1 cellular context compared by ENCODE assay signal in the genomic region with DNA sequence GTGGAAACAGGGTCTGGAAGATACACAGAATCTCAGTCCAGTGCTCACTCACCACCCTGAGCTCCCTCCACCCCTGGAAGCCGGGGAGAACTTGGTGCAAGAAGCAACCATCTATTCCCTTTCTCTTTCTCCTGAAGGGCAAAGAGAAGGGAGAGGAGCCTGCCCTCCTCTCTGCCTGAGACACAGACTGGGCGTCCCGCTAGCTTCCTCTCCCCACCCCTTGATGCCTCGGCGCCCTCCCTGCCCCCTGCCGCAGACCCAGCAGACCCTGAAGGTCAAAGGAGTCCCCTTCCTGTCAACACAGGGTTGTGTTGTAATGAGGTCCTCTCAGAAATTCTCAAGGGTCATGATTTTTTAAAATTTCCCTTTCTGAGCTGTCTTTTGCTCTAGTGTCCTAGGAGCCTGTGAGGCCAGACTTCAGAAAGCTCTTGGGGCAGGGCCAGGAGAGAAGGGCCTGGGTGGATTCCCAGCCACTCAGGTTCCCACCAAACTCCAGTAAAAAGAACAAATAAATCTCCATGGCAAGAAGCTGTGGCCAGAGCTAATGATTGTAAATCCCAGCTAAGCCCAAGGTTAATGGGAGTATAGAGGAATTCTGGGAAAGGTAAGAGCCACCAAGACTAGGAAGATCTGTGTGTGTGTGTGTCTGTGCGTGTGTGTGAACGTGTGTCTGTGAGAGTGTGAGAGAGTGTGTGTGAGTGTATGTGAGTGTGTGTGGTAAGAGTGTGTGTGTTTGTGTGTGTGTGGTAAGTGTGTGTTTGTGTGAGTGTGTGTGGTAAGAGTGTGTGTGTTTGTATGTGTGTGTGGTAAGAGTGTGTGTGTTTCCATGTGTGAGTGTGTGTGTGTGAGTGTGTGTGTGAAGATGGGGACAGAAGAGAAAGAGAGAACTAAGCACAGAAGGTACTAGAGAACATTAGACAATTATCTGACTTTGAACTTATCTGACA.
TF ChIP-seq lines count a peak whose summit lies in the region.

No MANE protein-coding gene starts in this region.

TF ChIP-seq in K562, 482 proteins besides CTCF, POLR2A, EP300 and RAD21:
- TF ChIP-seq ZNF668 (CRISPR knock-in tag; IDR thresholded peaks at IDR 0.05) = no peak
- no peak for TF ChIP-seq LEF1 (IDR thresholded peaks at IDR 0.05)
- TF ChIP-seq DPF2 (IDR thresholded peaks at IDR 0.05) = 0 out of 2 replicates have a peak, but pooled peaks have one; percentile 19
- TF ChIP-seq GTF2E2 (tag; IDR thresholded peaks at IDR 0.05) = no peak
- TF ChIP-seq OTX1 (CRISPR knock-in tag; IDR thresholded peaks at IDR 0.05) = peak; percentile 14; the same call in 1 of the 2 replicates
- TF ChIP-seq NCOR1 (IDR thresholded peaks at IDR 0.05) = no peak
- TF ChIP-seq ZNF232 (CRISPR knock-in tag; IDR thresholded peaks at IDR 0.05) = no peak
- TF ChIP-seq ZNF274 (IDR thresholded peaks at IDR 0.05; ENCODE audit: borderline replicate concordance, low read depth, low read length) = no peak
- no peak for TF ChIP-seq CXXC5 (CRISPR knock-in tag; IDR thresholded peaks at IDR 0.05)
- TF ChIP-seq ZNF3 (CRISPR knock-in tag; IDR thresholded peaks at IDR 0.05) = no peak
- TF ChIP-seq, protein P1, sequence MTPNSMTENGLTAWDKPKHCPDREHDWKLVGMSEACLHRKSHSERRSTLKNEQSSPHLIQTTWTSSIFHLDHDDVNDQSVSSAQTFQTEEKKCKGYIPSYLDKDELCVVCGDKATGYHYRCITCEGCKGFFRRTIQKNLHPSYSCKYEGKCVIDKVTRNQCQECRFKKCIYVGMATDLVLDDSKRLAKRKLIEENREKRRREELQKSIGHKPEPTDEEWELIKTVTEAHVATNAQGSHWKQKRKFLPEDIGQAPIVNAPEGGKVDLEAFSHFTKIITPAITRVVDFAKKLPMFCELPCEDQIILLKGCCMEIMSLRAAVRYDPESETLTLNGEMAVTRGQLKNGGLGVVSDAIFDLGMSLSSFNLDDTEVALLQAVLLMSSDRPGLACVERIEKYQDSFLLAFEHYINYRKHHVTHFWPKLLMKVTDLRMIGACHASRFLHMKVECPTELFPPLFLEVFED (CRISPR knock-in tag; conservative IDR thresholded peaks at IDR 0.05) = peak; percentile 72; the same call in 1 of the 2 replicates
- no peak for TF ChIP-seq NEUROD1 (IDR thresholded peaks at IDR 0.05; ENCODE audit: borderline replicate concordance, low read depth, low read length, partially characterized antibody)
- TF ChIP-seq ZNF586 (CRISPR knock-in tag; conservative IDR thresholded peaks at IDR 0.05) = no peak
- TF ChIP-seq, protein P2, sequence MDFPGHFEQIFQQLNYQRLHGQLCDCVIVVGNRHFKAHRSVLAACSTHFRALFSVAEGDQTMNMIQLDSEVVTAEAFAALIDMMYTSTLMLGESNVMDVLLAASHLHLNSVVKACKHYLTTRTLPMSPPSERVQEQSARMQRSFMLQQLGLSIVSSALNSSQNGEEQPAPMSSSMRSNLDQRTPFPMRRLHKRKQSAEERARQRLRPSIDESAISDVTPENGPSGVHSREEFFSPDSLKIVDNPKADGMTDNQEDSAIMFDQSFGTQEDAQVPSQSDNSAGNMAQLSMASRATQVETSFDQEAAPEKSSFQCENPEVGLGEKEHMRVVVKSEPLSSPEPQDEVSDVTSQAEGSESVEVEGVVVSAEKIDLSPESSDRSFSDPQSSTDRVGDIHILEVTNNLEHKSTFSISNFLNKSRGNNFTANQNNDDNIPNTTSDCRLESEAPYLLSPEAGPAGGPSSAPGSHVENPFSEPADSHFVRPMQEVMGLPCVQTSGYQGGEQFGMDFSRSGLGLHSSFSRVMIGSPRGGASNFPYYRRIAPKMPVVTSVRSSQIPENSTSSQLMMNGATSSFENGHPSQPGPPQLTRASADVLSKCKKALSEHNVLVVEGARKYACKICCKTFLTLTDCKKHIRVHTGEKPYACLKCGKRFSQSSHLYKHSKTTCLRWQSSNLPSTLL (IDR thresholded peaks at IDR 0.05) = no peak
- TF ChIP-seq SIN3B (IDR thresholded peaks at IDR 0.05; ENCODE audit: low read depth) = no peak
- TF ChIP-seq, protein P3, sequence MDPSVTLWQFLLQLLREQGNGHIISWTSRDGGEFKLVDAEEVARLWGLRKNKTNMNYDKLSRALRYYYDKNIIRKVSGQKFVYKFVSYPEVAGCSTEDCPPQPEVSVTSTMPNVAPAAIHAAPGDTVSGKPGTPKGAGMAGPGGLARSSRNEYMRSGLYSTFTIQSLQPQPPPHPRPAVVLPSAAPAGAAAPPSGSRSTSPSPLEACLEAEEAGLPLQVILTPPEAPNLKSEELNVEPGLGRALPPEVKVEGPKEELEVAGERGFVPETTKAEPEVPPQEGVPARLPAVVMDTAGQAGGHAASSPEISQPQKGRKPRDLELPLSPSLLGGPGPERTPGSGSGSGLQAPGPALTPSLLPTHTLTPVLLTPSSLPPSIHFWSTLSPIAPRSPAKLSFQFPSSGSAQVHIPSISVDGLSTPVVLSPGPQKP (CRISPR knock-in tag; IDR thresholded peaks at IDR 0.05) = no peak
- no peak for TF ChIP-seq ZNF584 (CRISPR knock-in tag; IDR thresholded peaks at IDR 0.05; ENCODE audit: low read depth)
- no peak for TF ChIP-seq NONO (IDR thresholded peaks at IDR 0.05; ENCODE audit: low read depth in 2 of 2, low read length in 1 of 2)
- no peak for TF ChIP-seq TEAD2 (tag; IDR thresholded peaks at IDR 0.05)
- TF ChIP-seq, protein P4, sequence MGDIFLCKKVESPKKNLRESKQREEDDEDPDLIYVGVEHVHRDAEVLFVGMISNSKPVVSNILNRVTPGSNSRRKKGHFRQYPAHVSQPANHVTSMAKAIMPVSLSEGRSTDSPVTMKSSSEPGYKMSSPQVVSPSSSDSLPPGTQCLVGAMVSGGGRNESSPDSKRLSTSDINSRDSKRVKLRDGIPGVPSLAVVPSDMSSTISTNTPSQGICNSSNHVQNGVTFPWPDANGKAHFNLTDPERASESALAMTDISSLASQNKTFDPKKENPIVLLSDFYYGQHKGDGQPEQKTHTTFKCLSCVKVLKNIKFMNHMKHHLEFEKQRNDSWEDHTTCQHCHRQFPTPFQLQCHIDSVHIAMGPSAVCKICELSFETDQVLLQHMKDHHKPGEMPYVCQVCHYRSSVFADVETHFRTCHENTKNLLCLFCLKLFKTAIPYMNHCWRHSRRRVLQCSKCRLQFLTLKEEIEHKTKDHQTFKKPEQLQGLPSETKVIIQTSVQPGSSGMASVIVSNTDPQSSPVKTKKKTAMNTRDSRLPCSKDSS (IDR thresholded peaks at IDR 0.05; ENCODE audit: low read depth, partially characterized antibody) = no peak
- TF ChIP-seq, protein P5, sequence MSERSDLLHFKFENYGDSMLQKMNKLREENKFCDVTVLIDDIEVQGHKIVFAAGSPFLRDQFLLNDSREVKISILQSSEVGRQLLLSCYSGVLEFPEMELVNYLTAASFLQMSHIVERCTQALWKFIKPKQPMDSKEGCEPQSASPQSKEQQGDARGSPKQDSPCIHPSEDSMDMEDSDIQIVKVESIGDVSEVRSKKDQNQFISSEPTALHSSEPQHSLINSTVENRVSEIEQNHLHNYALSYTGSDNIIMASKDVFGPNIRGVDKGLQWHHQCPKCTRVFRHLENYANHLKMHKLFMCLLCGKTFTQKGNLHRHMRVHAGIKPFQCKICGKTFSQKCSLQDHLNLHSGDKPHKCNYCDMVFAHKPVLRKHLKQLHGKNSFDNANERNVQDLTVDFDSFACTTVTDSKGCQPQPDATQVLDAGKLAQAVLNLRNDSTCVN (CRISPR knock-in tag; IDR thresholded peaks at IDR 0.05) = 0 out of 2 replicates have a peak, but pooled peaks have one; percentile 16
- TF ChIP-seq FOXK1 (CRISPR knock-in tag; IDR thresholded peaks at IDR 0.05; ENCODE audit: borderline replicate concordance) = no peak
- TF ChIP-seq, protein P6, sequence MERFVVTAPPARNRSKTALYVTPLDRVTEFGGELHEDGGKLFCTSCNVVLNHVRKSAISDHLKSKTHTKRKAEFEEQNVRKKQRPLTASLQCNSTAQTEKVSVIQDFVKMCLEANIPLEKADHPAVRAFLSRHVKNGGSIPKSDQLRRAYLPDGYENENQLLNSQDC (CRISPR knock-in tag; IDR thresholded peaks at IDR 0.05) = no peak
- TF ChIP-seq TAF1 (IDR thresholded peaks at IDR 0.05; ENCODE audit: control insufficient read depth, extremely low read depth, insufficient read depth, low read length, severe bottlenecking) = no peak
- TF ChIP-seq, protein P7, sequence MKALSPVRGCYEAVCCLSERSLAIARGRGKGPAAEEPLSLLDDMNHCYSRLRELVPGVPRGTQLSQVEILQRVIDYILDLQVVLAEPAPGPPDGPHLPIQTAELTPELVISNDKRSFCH (CRISPR knock-in tag; IDR thresholded peaks at IDR 0.05) = no peak
- TF ChIP-seq, protein P7 (tag; IDR thresholded peaks at IDR 0.05) = no peak
- no peak for TF ChIP-seq GATAD2A (IDR thresholded peaks at IDR 0.05)
- TF ChIP-seq, protein P8, sequence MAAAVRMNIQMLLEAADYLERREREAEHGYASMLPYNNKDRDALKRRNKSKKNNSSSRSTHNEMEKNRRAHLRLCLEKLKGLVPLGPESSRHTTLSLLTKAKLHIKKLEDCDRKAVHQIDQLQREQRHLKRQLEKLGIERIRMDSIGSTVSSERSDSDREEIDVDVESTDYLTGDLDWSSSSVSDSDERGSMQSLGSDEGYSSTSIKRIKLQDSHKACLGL (CRISPR knock-in tag; IDR thresholded peaks at IDR 0.05; ENCODE audit: borderline replicate concordance, poor library complexity, severe bottlenecking) = no peak
- TF ChIP-seq, protein P9, sequence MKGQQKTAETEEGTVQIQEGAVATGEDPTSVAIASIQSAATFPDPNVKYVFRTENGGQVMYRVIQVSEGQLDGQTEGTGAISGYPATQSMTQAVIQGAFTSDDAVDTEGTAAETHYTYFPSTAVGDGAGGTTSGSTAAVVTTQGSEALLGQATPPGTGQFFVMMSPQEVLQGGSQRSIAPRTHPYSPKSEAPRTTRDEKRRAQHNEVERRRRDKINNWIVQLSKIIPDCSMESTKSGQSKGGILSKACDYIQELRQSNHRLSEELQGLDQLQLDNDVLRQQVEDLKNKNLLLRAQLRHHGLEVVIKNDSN (CRISPR knock-in tag; IDR thresholded peaks at IDR 0.05) = peak; percentile 12; the same call in 1 of the 2 replicates
- TF ChIP-seq, protein P10, sequence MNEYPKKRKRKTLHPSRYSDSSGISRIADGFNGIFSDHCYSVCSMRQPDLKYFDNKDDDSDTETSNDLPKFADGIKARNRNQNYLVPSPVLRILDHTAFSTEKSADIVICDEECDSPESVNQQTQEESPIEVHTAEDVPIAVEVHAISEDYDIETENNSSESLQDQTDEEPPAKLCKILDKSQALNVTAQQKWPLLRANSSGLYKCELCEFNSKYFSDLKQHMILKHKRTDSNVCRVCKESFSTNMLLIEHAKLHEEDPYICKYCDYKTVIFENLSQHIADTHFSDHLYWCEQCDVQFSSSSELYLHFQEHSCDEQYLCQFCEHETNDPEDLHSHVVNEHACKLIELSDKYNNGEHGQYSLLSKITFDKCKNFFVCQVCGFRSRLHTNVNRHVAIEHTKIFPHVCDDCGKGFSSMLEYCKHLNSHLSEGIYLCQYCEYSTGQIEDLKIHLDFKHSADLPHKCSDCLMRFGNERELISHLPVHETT (CRISPR knock-in tag; conservative IDR thresholded peaks at IDR 0.05 in 1 of 2, IDR thresholded peaks at IDR 0.05 in 1 of 2) = no peak
- TF ChIP-seq CHD2 (IDR thresholded peaks at IDR 0.05; ENCODE audit: low read depth, low read length) = no peak
- TF ChIP-seq, protein P11, sequence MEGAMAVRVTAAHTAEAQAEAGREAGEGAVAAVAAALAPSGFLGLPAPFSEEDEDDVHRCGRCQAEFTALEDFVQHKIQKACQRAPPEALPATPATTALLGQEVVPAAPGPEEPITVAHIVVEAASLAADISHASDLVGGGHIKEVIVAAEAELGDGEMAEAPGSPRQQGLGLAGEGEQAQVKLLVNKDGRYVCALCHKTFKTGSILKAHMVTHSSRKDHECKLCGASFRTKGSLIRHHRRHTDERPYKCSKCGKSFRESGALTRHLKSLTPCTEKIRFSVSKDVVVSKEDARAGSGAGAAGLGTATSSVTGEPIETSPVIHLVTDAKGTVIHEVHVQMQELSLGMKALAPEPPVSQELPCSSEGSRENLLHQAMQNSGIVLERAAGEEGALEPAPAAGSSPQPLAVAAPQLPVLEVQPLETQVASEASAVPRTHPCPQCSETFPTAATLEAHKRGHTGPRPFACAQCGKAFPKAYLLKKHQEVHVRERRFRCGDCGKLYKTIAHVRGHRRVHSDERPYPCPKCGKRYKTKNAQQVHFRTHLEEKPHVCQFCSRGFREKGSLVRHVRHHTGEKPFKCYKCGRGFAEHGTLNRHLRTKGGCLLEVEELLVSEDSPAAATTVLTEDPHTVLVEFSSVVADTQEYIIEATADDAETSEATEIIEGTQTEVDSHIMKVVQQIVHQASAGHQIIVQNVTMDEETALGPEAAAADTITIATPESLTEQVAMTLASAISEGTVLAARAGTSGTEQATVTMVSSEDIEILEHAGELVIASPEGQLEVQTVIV (CRISPR knock-in tag; IDR thresholded peaks at IDR 0.05; ENCODE audit: borderline replicate concordance) = no peak
- peak; percentile 34; the same call in 1 of the 2 replicates for TF ChIP-seq LARP7 (IDR thresholded peaks at IDR 0.05)
- TF ChIP-seq KDM1A (IDR thresholded peaks at IDR 0.05) = no peak
- TF ChIP-seq, protein P12, sequence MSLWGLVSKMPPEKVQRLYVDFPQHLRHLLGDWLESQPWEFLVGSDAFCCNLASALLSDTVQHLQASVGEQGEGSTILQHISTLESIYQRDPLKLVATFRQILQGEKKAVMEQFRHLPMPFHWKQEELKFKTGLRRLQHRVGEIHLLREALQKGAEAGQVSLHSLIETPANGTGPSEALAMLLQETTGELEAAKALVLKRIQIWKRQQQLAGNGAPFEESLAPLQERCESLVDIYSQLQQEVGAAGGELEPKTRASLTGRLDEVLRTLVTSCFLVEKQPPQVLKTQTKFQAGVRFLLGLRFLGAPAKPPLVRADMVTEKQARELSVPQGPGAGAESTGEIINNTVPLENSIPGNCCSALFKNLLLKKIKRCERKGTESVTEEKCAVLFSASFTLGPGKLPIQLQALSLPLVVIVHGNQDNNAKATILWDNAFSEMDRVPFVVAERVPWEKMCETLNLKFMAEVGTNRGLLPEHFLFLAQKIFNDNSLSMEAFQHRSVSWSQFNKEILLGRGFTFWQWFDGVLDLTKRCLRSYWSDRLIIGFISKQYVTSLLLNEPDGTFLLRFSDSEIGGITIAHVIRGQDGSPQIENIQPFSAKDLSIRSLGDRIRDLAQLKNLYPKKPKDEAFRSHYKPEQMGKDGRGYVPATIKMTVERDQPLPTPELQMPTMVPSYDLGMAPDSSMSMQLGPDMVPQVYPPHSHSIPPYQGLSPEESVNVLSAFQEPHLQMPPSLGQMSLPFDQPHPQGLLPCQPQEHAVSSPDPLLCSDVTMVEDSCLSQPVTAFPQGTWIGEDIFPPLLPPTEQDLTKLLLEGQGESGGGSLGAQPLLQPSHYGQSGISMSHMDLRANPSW (CRISPR knock-in tag; IDR thresholded peaks at IDR 0.05) = no peak
- peak; percentile 75; the same call in 1 of the 2 replicates for TF ChIP-seq TSC22D4 (tag; IDR thresholded peaks at IDR 0.05)
TF ChIP-seq in K562: peak in this region for 7.
